Comparison of ENCODE assay signal across 8 cellular contexts in the genomic region with DNA sequence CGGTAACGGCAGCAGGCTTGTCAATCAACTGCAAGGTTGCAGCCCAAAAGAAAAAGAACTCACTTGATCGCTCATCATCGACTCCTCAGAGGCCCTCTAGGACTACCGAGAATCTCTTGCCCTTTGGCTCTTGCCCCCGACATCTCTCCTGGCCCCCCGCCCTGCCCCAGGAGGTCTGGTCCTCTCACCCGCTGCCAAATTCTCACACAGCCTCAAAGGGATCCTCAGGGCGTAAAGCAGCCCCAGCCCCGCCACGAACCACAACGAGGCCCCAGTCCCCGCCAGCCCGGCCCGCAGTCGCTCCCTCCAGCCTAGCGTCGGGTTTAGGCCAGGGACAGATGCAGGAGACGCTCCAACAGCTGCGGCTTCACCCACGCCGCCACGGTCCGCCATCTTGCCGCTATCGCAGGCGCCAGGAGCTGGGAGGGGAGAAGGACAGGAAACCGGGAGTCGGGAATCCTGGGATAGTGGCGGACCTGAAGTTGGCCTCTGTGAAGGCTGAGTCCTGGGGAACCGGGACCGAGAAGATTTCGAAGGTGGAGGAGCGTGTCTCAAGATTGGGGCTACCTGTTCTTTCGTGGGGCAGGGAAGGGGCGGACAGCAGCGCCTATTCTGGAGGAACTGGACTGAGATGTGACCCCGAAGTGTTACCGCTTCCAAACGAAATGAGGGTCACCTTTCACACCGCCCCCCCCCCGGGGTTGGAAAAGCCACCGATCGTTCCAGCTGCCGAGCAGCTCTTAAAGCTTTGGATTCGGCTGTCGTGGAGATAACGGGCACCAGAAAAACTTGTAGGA. TPM values are rescaled to one million over a fixed set of nuclear protein-coding genes. Genes with fewer than 3 reads are reported as not detected.
DNase-seq lines count a peak whose midpoint lies in the region; ATAC-seq and TF ChIP-seq lines count a peak whose summit lies in the region.

A gene with protein sequence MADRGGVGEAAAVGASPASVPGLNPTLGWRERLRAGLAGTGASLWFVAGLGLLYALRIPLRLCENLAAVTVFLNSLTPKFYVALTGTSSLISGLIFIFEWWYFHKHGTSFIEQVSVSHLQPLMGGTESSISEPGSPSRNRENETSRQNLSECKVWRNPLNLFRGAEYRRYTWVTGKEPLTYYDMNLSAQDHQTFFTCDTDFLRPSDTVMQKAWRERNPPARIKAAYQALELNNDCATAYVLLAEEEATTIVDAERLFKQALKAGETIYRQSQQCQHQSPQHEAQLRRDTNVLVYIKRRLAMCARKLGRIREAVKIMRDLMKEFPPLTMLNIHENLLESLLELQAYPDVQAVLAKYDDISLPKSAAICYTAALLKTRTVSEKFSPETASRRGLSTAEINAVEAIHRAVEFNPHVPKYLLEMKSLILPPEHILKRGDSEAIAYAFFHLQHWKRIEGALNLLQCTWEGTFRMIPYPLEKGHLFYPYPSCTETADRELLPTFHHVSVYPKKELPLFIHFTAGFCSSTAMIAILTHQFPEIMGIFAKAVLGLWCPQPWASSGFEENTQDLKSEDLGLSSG (minus strand): TSS at position 421 of the 797 bp plus-strand sequence. CDS start 28 bp downstream, at position 393.

- DNase-seq in CD4-positive, alpha-beta memory T cell, result peak; percentile 66 to 75 (median 67)
- DNase-seq in HEK293T (ENCODE audit: extremely low spot score) (peak; percentile 79), NCI-H510A treated with DMSO at 0.1 percent for 48 hours (lab: John Stamatoyannopoulos, UW) (peak; percentile 58), lung (ENCODE audit: low spot score) (peak; percentile 67)
- peak; percentile 19 to 25 for DNase-seq in activated CD8-positive, alpha-beta memory T cell treated with anti-CD3 and anti-CD28 coated beads for 4 hours (ENCODE audit: low read depth in 2 of 2)
- DNase-seq in effector CD8-positive, alpha-beta T cell (lab: John Stamatoyannopoulos, UW), result peak; percentile 27
- DNase-seq in stimulated activated CD4-positive, alpha-beta T cell treated with anti-CD3 and anti-CD28 coated beads, TNF-alpha, amount 100 ng/mL, for 1 hour (ENCODE audit: low read depth in 3 of 3, low spot score in 1 of 3), result peak; percentile 6 to 48 (median 31)

- peak within 1 kb of the TSS; percentile 100 for H3K27ac ChIP-seq in CD4-positive, alpha-beta memory T cell (ENCODE audit: low read depth, low read length)
- H3K27ac ChIP-seq in lung (ENCODE audit: low read depth in 1 of 2, low read length in 1 of 2), result peak within 1 kb of the TSS; percentile 97 to 100

- H3K4me1 ChIP-seq in CD4-positive, alpha-beta memory T cell (ENCODE audit: insufficient read depth, low read length), result peaks cover 47% of the 10 kb centered on the region
- H3K4me1 ChIP-seq in lung (ENCODE audit: control insufficient read depth in 2 of 2, insufficient read depth in 2 of 2, low read length in 2 of 2), result peaks cover 3 to 18% of the 10 kb centered on the region in 2 donors

- no peaks in the 10 kb centered on the region for H3K36me3 ChIP-seq in CD4-positive, alpha-beta memory T cell (ENCODE audit: insufficient read depth, low read length)
- H3K36me3 ChIP-seq in lung (ENCODE audit: control insufficient read depth in 2 of 2, insufficient read depth in 2 of 2, low read length in 2 of 2), result peaks cover 0 to 2% of the 10 kb centered on the region in 2 donors

- ATAC-seq in lung (ENCODE audit: insufficient read depth, low FRiP score) (peak; percentile 68), GM21619 (IDR thresholded peaks at IDR 0.05; ENCODE audit: unreplicated experiment) (no peak)

- peaks cover 0 to 1% (median 0%) of the 10 kb centered on the region in 8 donors for H3K9me3 Mint-ChIP-seq in CD4-positive, alpha-beta memory T cell

- intact Hi-C loops in CD4-positive, alpha-beta memory T cell (cut with micrococcal nuclease), result loop anchor here (1.0 to 10.0 kb wide), 9 partner anchors 55 to 1962 kb away; a partner anchor contains a TSS

- CTCF ChIA-PET in CD4-positive, alpha-beta memory T cell (lab: Charles Lee; ENCODE audit: partially characterized antibody), result interaction anchor here (0.6 to 2.2 kb wide), 3 partner anchors 89 to 229 kb away, joined by 4 to 13 read pairs (median 8); no protein-coding TSS in a partner anchor
- CTCF ChIA-PET in HEK293T (lab: Yijun Ruan, JAX), result no interaction called here

- H3K9me3 ChIP-seq in CD4-positive, alpha-beta memory T cell (ENCODE audit: control insufficient read depth in 1 of 2, low read length in 2 of 2), result no peaks in the 10 kb centered on the region
- no peaks in the 10 kb centered on the region for H3K9me3 ChIP-seq in lung (ENCODE audit: control insufficient read depth in 2 of 2, insufficient read depth in 1 of 2, low read length in 1 of 2)

- H3K27me3 ChIP-seq in CD4-positive, alpha-beta memory T cell (ENCODE audit: insufficient read depth, low read length), result no peaks in the 10 kb centered on the region
- no peaks in the 10 kb centered on the region for H3K27me3 ChIP-seq in lung (ENCODE audit: control insufficient read depth, insufficient read depth)

- POLR2A ChIA-PET in CD4-positive, alpha-beta memory T cell (lab: Charles Lee; ENCODE audit: partially characterized antibody), result interaction anchor here (0.6 to 5.0 kb wide), 28 partner anchors 9 to 1946 kb away, joined by 3 to 84 read pairs (median 5); a partner anchor contains a TSS
- POLR2A ChIA-PET in HEK293T (lab: Yijun Ruan, JAX), result interaction anchor here (0.6 to 2.5 kb wide), 27 partner anchors 9 to 454 kb away, joined by 3 to 22 read pairs (median 5); a partner anchor contains a TSS

- H3K36me3 Mint-ChIP-seq in CD4-positive, alpha-beta memory T cell, result peaks cover 0 to 44% of the 10 kb centered on the region in 2 donors

- H3K4me3 Mint-ChIP-seq in CD4-positive, alpha-beta memory T cell, result peak within 1 kb of the TSS; percentile 94 to 100 (median 99)

- H3K27me3 Mint-ChIP-seq in CD4-positive, alpha-beta memory T cell, result no peaks in the 10 kb centered on the region

- peak within 1 kb of the TSS; percentile 96 to 100 (median 100) for H3K27ac Mint-ChIP-seq in CD4-positive, alpha-beta memory T cell

- peaks cover 22 to 68% (median 33%) of the 10 kb centered on the region in 4 donors for H3K4me1 Mint-ChIP-seq in CD4-positive, alpha-beta memory T cell

- H3K4me3 ChIP-seq in CD4-positive, alpha-beta memory T cell (ENCODE audit: low read length in 2 of 2), result peak within 1 kb of the TSS; percentile 83 to 98
- peak within 1 kb of the TSS; percentile 96 for H3K4me3 ChIP-seq in lung

- WGBS in lung, 2 donors, result 0% methylated on average over 48 of the region's 48 CpGs

- no peak for TF ChIP-seq CTCF in lung (IDR thresholded peaks at IDR 0.05; ENCODE audit: control extremely low read depth, extremely low read depth)

TF ChIP-seq in HEK293T, 16 proteins besides CTCF, POLR2A, EP300 and RAD21:
- TF ChIP-seq ZNF384 (IDR thresholded peaks at IDR 0.05) (no peak), BHLHE40 (IDR thresholded peaks at IDR 0.05; ENCODE audit: borderline replicate concordance) (no peak), CTBP1 (IDR thresholded peaks at IDR 0.05; ENCODE audit: borderline replicate concordance) (no peak), SUZ12 (IDR thresholded peaks at IDR 0.05) (no peak), FOXA1 (IDR thresholded peaks at IDR 0.05) (no peak), ARNT (IDR thresholded peaks at IDR 0.05) (no peak), HDGF (IDR thresholded peaks at IDR 0.05; ENCODE audit: borderline replicate concordance) (no peak), TARDBP (IDR thresholded peaks at IDR 0.05) (no peak), ELF4 (IDR thresholded peaks at IDR 0.05) (peak; percentile 53; the same call in 1 of the 2 replicates), LEF1 (IDR thresholded peaks at IDR 0.05; ENCODE audit: borderline replicate concordance) (no peak; the same call in 1 of the 2 replicates), NFRKB (IDR thresholded peaks at IDR 0.05) (peak; percentile 80; the same call in 1 of the 2 replicates), SP1 (IDR thresholded peaks at IDR 0.05) (no peak), FOXM1 (IDR thresholded peaks at IDR 0.05; ENCODE audit: borderline replicate concordance) (no peak), L3MBTL2 (conservative IDR thresholded peaks at IDR 0.05) (no peak), FOXK2 (IDR thresholded peaks at IDR 0.05) (no peak)
- TF ChIP-seq, protein P1, sequence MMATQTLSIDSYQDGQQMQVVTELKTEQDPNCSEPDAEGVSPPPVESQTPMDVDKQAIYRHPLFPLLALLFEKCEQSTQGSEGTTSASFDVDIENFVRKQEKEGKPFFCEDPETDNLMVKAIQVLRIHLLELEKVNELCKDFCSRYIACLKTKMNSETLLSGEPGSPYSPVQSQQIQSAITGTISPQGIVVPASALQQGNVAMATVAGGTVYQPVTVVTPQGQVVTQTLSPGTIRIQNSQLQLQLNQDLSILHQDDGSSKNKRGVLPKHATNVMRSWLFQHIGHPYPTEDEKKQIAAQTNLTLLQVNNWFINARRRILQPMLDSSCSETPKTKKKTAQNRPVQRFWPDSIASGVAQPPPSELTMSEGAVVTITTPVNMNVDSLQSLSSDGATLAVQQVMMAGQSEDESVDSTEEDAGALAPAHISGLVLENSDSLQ (IDR thresholded peaks at IDR 0.05), result peak; percentile 95

RNA-seq across cellular contexts. Expression of the gene that starts here (rescaled TPM):
- 10 to 100 TPM; 24.3 to 27.2 TPM for total RNA-seq in CD4-positive, alpha-beta memory T cell
- polyA plus RNA-seq in CD4-positive, alpha-beta memory T cell, result 10 to 100 TPM; 10.9 to 13.8 TPM
- total RNA-seq in lung, result 10 to 100 TPM; 21.5 to 36.1 TPM
- polyA plus RNA-seq in lung, result 10 to 100 TPM in 1 of 2 donors, 1 to 10 TPM in 1; 8.4 to 12.9 TPM

Comparison
In these comparisons a context has a peak if more than half of its experiments do, and no peak if none do; other contexts are left out.
1. DNase-seq: peak in every context shown above with its lines; median percentile 79 in HEK293T; 67 in CD4-positive, alpha-beta memory T cell; 67 in lung; 58 in NCI-H510A treated with DMSO at 0.1 percent for 48 hours; 31 in stimulated activated CD4-positive, alpha-beta T cell treated with anti-CD3 and anti-CD28 coated beads, TNF-alpha, amount 100 ng/mL, for 1 hour; 27 in effector CD8-positive, alpha-beta T cell; 22 in activated CD8-positive, alpha-beta memory T cell treated with anti-CD3 and anti-CD28 coated beads for 4 hours.